Comparison of ENCODE assay signal across 8 cellular contexts in the genomic region with DNA sequence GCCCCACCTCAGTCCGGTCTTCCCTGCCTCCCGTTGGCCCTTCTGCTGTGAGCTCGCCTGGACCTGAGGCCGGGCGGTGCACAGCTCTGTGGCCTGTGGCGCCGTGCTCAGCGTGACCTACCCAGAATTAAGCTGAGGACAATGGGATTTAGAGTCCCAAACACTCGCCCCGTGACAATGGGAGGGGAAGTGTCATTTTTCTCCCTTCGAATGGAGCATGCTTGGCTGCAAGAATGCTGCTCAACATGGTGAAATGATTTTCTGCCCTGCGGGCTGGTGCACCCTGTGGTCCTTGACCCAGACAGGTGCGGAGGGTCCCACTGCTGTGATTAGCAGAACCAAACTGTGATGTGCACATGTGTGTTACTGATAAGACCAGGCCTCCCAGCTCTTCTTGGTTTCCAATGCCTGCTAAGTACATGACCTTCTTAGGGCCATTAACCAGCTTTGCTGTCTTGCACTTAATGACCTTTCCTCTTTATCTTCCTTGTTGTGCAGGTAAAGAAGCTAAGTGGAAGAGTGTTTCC. TPM values are rescaled to one million over a fixed set of nuclear protein-coding genes. Genes with fewer than 3 reads are reported as not detected.
DNase-seq lines count a peak whose midpoint lies in the region; ATAC-seq and TF ChIP-seq lines count a peak whose summit lies in the region.

No MANE protein-coding gene starts in this region.

- peaks cover 0 to 6% (median 0%) of the 10 kb centered on the region in 4 donors for H3K4me1 ChIP-seq in Peyer's patch
- peaks cover 2 to 6% of the 10 kb centered on the region in 2 donors for H3K4me1 ChIP-seq in esophagus (ENCODE audit: control insufficient read depth in 2 of 2, insufficient read depth in 2 of 2, low read length in 1 of 2)
- peaks cover 3% of the 10 kb centered on the region for H3K4me1 ChIP-seq in ovary (ENCODE audit: insufficient read depth)

- TF ChIP-seq CTCF in Calu3 (IDR thresholded peaks at IDR 0.05; ENCODE audit: unreplicated experiment) = no peak
- no peak for TF ChIP-seq CTCF in Peyer's patch (IDR thresholded peaks at IDR 0.05)
- TF ChIP-seq CTCF in ovary (IDR thresholded peaks at IDR 0.05) = no peak

- H3K9me3 Mint-ChIP-seq in Calu3 (ENCODE audit: low read depth, unreplicated experiment) = no peaks in the 10 kb centered on the region

- H3K27me3 Mint-ChIP-seq in Calu3 (ENCODE audit: unreplicated experiment) = no peaks in the 10 kb centered on the region

- 8 to 44% methylated on average over 13 of the region's 13 CpGs for WGBS in esophagus, 2 donors
- WGBS in ovary, 3 donors = 42 to 56% (median 49%) methylated on average over 13 of the region's 13 CpGs

- TF ChIP-seq EP300 in ovary (IDR thresholded peaks at IDR 0.05) = no peak

- peak overlapping the region; percentile 75 for H3K4me3 Mint-ChIP-seq in Calu3 (ENCODE audit: low read depth, unreplicated experiment)

- H3K4me3 ChIP-seq in Peyer's patch (peak overlapping the region; percentile 53 to 79 (median 70)), esophagus (ENCODE audit: low read depth in 1 of 2, low read length in 2 of 2) (peak overlapping the region; percentile 53 to 79), ovary (peak overlapping the region; percentile 56)

- TF ChIP-seq POLR2A in Peyer's patch (IDR thresholded peaks at IDR 0.05) (no peak), ovary (IDR thresholded peaks at IDR 0.05) (no peak)

- H3K27ac ChIP-seq in Peyer's patch (peak overlapping the region; percentile 89 to 97 (median 96)), esophagus (ENCODE audit: low read depth in 2 of 2, low read length in 1 of 2) (peak overlapping the region; percentile 92 to 97), ovary (peak overlapping the region; percentile 44 to 86)

- intact Hi-C loops in Calu3 (cut with micrococcal nuclease; ENCODE audit: unreplicated experiment) (no loop called here), ovary (cut with DNase I) (no loop called here)

- H3K27me3 ChIP-seq in Peyer's patch (no peaks in the 10 kb centered on the region), esophagus (ENCODE audit: control insufficient read depth in 1 of 2, insufficient read depth in 2 of 2, low read length in 2 of 2) (no peaks in the 10 kb centered on the region), ovary (no peaks in the 10 kb centered on the region)

- no TSS peak for BruUV-seq in Calu3 (replicated peaks; lab: Mats Ljungman, UMichigan)

- no peaks in the 10 kb centered on the region for H3K36me3 ChIP-seq in Peyer's patch
- no peaks in the 10 kb centered on the region for H3K36me3 ChIP-seq in esophagus (ENCODE audit: control insufficient read depth in 2 of 2, insufficient read depth in 2 of 2, low read length in 1 of 2)
- H3K36me3 ChIP-seq in ovary = no peaks in the 10 kb centered on the region

- DNase-seq in Calu3 (no peak), Peyer's patch (no peak), ovary (no peak), inferior parietal cortex (ENCODE audit: extremely low spot score) (no peak), NCI-H187 (lab: John Stamatoyannopoulos, UW) (no peak)
- no peak for DNase-seq in activated CD4-positive, alpha-beta T cell treated with anti-CD3 and anti-CD28 coated beads for 1 hour

- H3K9me3 ChIP-seq in Peyer's patch (no peaks in the 10 kb centered on the region), esophagus (ENCODE audit: control insufficient read depth in 2 of 2, insufficient read depth in 1 of 2, low read depth in 1 of 2, low read length in 1 of 2) (no peaks in the 10 kb centered on the region), ovary (no peaks in the 10 kb centered on the region)

- CTCF ChIA-PET in Calu3 (lab: Charles Lee) = interaction anchor here (1.1 kb wide), 1 partner anchor 30 kb away, joined by 3 read pairs; no protein-coding TSS in a partner anchor

- H3K27ac Mint-ChIP-seq in Calu3 (ENCODE audit: unreplicated experiment) = peak overlapping the region; percentile 96

- H3K4me1 Mint-ChIP-seq in Calu3 (ENCODE audit: low read depth, unreplicated experiment) = no peaks in the 10 kb centered on the region

- ATAC-seq in GM18858 (IDR thresholded peaks at IDR 0.05; ENCODE audit: unreplicated experiment) = no peak

- peaks cover 33% of the 10 kb centered on the region for H3K36me3 Mint-ChIP-seq in Calu3 (ENCODE audit: insufficient read depth, unreplicated experiment)

RNA-seq across cellular contexts. Expression of gene EOLA1, which starts 0.8 kb away (rescaled TPM):
- total RNA-seq in Calu3 (2022) = 17.8 and 24.9 TPM in 2 replicates
- total RNA-seq in Peyer's patch = 10 to 100 TPM; 11.9 to 23.1 (median 16.7) TPM
- 10 to 100 TPM; 11.1 to 13.0 TPM for polyA plus RNA-seq in esophagus
- 10 to 100 TPM in 6 of 7 donors, 1 to 10 TPM in 1; 8.7 to 23.6 (median 17.5) TPM for total RNA-seq in ovary
- polyA plus RNA-seq in ovary = 10 to 100 TPM; 17.2 to 27.5 TPM

RNA-seq across cellular contexts. Expression of gene HSFX3, which starts 8.1 kb away (rescaled TPM):
- not detected in 2 replicates for total RNA-seq in Calu3 (2022)
- total RNA-seq in Peyer's patch = not detected
- not detected for polyA plus RNA-seq in esophagus
- total RNA-seq in ovary = not detected
- polyA plus RNA-seq in ovary = not detected

RNA-seq across cellular contexts. Expression of gene IDS, which starts 36.5 kb away (rescaled TPM):
- total RNA-seq in Calu3 (2022) (84.4 and 85.7 TPM in 2 replicates), Peyer's patch (10 to 100 TPM; 51.2 to 61.9 (median 53.6) TPM), ovary (100 to 1,000 TPM in 1 of 7 donors, 10 to 100 TPM in 6; 53.3 to 104 (median 76.1) TPM)
- polyA plus RNA-seq in esophagus (10 to 100 TPM; 20.9 to 21.4 TPM), ovary (100 to 1,000 TPM in 1 of 2 donors, 10 to 100 TPM in 1; 59.7 to 122 TPM)

RNA-seq across cellular contexts. Expression of gene MAGEA9B, which starts 45.7 kb away (rescaled TPM):
- not detected in 2 replicates for total RNA-seq in Calu3 (2022)
- total RNA-seq in Peyer's patch = not detected
- not detected for polyA plus RNA-seq in esophagus
- under 1 TPM in 1 of 7 donors, not detected in 6; 0.10 TPM for total RNA-seq in ovary
- polyA plus RNA-seq in ovary = not detected

RNA-seq across cellular contexts. Expression of gene HSFX2, which starts 53.5 kb away (rescaled TPM):
- total RNA-seq in Calu3 (2022) = 0.76 and 2.1 TPM in 2 replicates
- 1 to 10 TPM in 1 of 4 donors, not detected in 3; 2.0 TPM for total RNA-seq in Peyer's patch
- under 1 TPM; 0.21 to 0.26 TPM for polyA plus RNA-seq in esophagus
- total RNA-seq in ovary = 1 to 10 TPM in 1 of 7 donors, under 1 TPM in 2, not detected in 4; 0.22 to 1.9 (median 0.66) TPM
- 1 to 10 TPM in 1 of 2 donors, under 1 TPM in 1; 0.70 to 1.7 TPM for polyA plus RNA-seq in ovary
